Comparison of ENCODE assay signal across 11 cellular contexts in genomic region chr5:181088289-181088688, GRCh38. TPM values are rescaled to one million over a fixed set of nuclear protein-coding genes. Genes with fewer than 3 reads are reported as not detected.
A peak's percentile ranks its signal among the peaks of the same experiment; 100 is the strongest.
DNase-seq lines count a peak whose midpoint lies in the region; ATAC-seq and TF ChIP-seq lines count a peak whose summit lies in the region.
"Had no signal": no experiment of that assay in that cellular context is flagged by ENCODE, and none has a peak within 500 bp of the region (broad histone marks: within the 10 kb centered on the region; RNA-seq: fewer than 3 reads in every experiment).

No MANE protein-coding gene starts in this region.

- H3K9me3 ChIP-seq in AG04450 (ENCODE audit: control insufficient read depth, insufficient read depth, low read length): no peaks in the 10 kb centered on the region
- no peaks in the 10 kb centered on the region for H3K9me3 ChIP-seq in PC-3 (ENCODE audit: low read length)
- no peaks in the 10 kb centered on the region for H3K9me3 ChIP-seq in thyroid gland
- H3K9me3 ChIP-seq in right atrium auricular region: peaks cover 0 to 4% of the 10 kb centered on the region in 2 donors

- CTCF ChIA-PET in AG04450 (lab: Charles Lee) (no interaction called here), PC-3 (lab: Charles Lee) (interaction anchor here (0.6 kb wide), 1 partner anchor 85 kb away, joined by 3 read pairs; no protein-coding TSS in a partner anchor)

- WGBS in thyroid gland, 2 donors: 61 to 64% methylated on average over 10 of the region's 10 CpGs

- POLR2A ChIA-PET in AG04450 (lab: Yijun Ruan, JAX) (no interaction called here), PC-3 (lab: Charles Lee; ENCODE audit: unreplicated experiment) (no interaction called here)

- no peak overlapping the region for H2AFZ ChIP-seq in PC-3 (ENCODE audit: low read length)

- TF ChIP-seq CTCF in AG04450 (IDR thresholded peaks at IDR 0.05; ENCODE audit: low read depth, low read length): peak; percentile 45
- peak; percentile 48 for TF ChIP-seq CTCF in GM10266 (IDR thresholded peaks at IDR 0.05; ENCODE audit: control insufficient read depth, insufficient read depth, low read depth, missing control alignments)
- peak; percentile 66 for TF ChIP-seq CTCF in PC-3 (conservative IDR thresholded peaks at IDR 0.05; ENCODE audit: low read depth, low read length)
- peak; percentile 41 for TF ChIP-seq CTCF in fibroblast of villous mesenchyme (IDR thresholded peaks at IDR 0.05; ENCODE audit: insufficient read depth, low read depth, low read length)
- TF ChIP-seq CTCF in thyroid gland (IDR thresholded peaks at IDR 0.05): peak in 1 of 6 experiments; percentile 31
- no peak for TF ChIP-seq CTCF in right atrium auricular region (IDR thresholded peaks at IDR 0.05)

- H3K4me3 ChIP-seq in AG04450 (ENCODE audit: low read depth, low read length) (no peak overlapping the region), PC-3 (ENCODE audit: low read length) (no peak overlapping the region), fibroblast of villous mesenchyme (ENCODE audit: low read depth, low read length) (no peak overlapping the region), thyroid gland (replicated peaks in 1 of 3) (no peak overlapping the region), right atrium auricular region (no peak overlapping the region)

- ATAC-seq in PC-3: peak; percentile 61
- ATAC-seq: right cardiac atrium; stimulated activated naive CD8-positive, alpha-beta T cell treated with anti-CD3 and anti-CD28 coated beads, Interleukin-15, amount 100 ng/mL, for 72 hours had no signal

- intact Hi-C loops in PC-3 (cut with micrococcal nuclease): no loop called here
- intact Hi-C loops in thyroid gland (cut with DNase I): no loop called here

- no peak for TF ChIP-seq POLR2A in thyroid gland (IDR thresholded peaks at IDR 0.05)

- H3K27me3 ChIP-seq in AG04450 (ENCODE audit: control insufficient read depth, insufficient read depth, low read length) (peaks cover 15% of the 10 kb centered on the region), PC-3 (ENCODE audit: low read length) (peaks cover 11% of the 10 kb centered on the region), thyroid gland (no peaks in the 10 kb centered on the region), right atrium auricular region (no peaks in the 10 kb centered on the region)

- H3K79me2 ChIP-seq in PC-3 (ENCODE audit: low read length): no peaks in the 10 kb centered on the region

- BruUV-seq in PC-3 (replicated peaks; lab: Mats Ljungman, UMichigan): no TSS peak

- H3K27ac ChIP-seq in AG04450 (ENCODE audit: low read depth, low read length) (no peak overlapping the region), PC-3 (ENCODE audit: low read length) (no peak overlapping the region), thyroid gland (no peak overlapping the region), right atrium auricular region (no peak overlapping the region)

- H3F3A ChIP-seq in PC-3 (ENCODE audit: low read length, unreplicated experiment): no peaks in the 10 kb centered on the region

- H3K9me2 ChIP-seq in PC-3 (replicated peaks; ENCODE audit: low read length): no peaks in the 10 kb centered on the region

- H3K4me1 ChIP-seq in PC-3 (ENCODE audit: insufficient read depth, low read length) (no peaks in the 10 kb centered on the region), thyroid gland (no peaks in the 10 kb centered on the region), right atrium auricular region (no peaks in the 10 kb centered on the region)

- no peak for DNase-seq in AG04450 (ENCODE audit: low read depth, low spot score)
- no peak for DNase-seq in GM10266 (ENCODE audit: extremely low spot score)
- peak; percentile 33 for DNase-seq in PC-3
- peak; percentile 5 for DNase-seq in fibroblast of villous mesenchyme (ENCODE audit: low read depth)
- DNase-seq in thyroid gland: no peak
- no peak for DNase-seq in T1000 (lab: John Stamatoyannopoulos, UW)
- no peak for DNase-seq in right atrium auricular region (ENCODE audit: low spot score)
- DNase-seq in hippocampal formation (lab: John Stamatoyannopoulos, UW): no peak
- DNase-seq: right cardiac atrium; stimulated activated naive CD8-positive, alpha-beta T cell treated with anti-CD3 and anti-CD28 coated beads, Interleukin-15, amount 100 ng/mL, for 72 hours had no signal

- no peak overlapping the region for H3K9ac ChIP-seq in PC-3 (ENCODE audit: low read length)

- H3K4me2 ChIP-seq in PC-3 (ENCODE audit: low read length): no peak overlapping the region

- H3K36me3 ChIP-seq in PC-3 (ENCODE audit: low read depth, low read length): no peaks in the 10 kb centered on the region
- H3K36me3 ChIP-seq in thyroid gland: no peaks in the 10 kb centered on the region
- H3K36me3 ChIP-seq in right atrium auricular region: no peaks in the 10 kb centered on the region

- H4K20me1 ChIP-seq in PC-3 (ENCODE audit: low read length): no peaks in the 10 kb centered on the region

RNA-seq across cellular contexts. Expression of gene OR2V1, which starts 42.7 kb away (rescaled TPM):
- not detected in 2 replicates for polyA plus RNA-seq in AG04450 (2011; rRNA removed)
- not detected in 2 replicates for polyA minus RNA-seq in AG04450 (2011; rRNA and poly(A)+ RNA removed)
- total RNA-seq in PC-3 (2014; rRNA removed) (not detected in 2 replicates), fibroblast of villous mesenchyme (not detected in 2 replicates), thyroid gland (not detected), right atrium auricular region (not detected)
- total RNA-seq: right cardiac atrium; T-helper 2 cell treated with Interferon-gamma antibody and Interleukin-4, amounts not matched to agents 100 ng/mL and 5 ng/mL, for 36 hours had no signal
- polyA plus RNA-seq: right cardiac atrium had no signal

RNA-seq across cellular contexts. Expression of gene BTNL9, which starts 48.2 kb away (rescaled TPM):
- polyA plus RNA-seq in AG04450 (2011; rRNA removed): not detected in 2 replicates
- not detected in 2 replicates for polyA minus RNA-seq in AG04450 (2011; rRNA and poly(A)+ RNA removed)
- total RNA-seq in PC-3 (2014; rRNA removed) (11.5 and 15.4 TPM in 2 replicates), fibroblast of villous mesenchyme (not detected in 2 replicates), thyroid gland (10 to 100 TPM; 12.9 to 77.1 (median 34.3) TPM), right atrium auricular region (10 to 100 TPM in 1 of 2 donors, 1 to 10 TPM in 1; 5.3 to 23.5 TPM)
- total RNA-seq: T-helper 2 cell treated with Interferon-gamma antibody and Interleukin-4, amounts not matched to agents 100 ng/mL and 5 ng/mL, for 36 hours had no signal

RNA-seq across cellular contexts. Expression of gene OR2V2, which starts 59.1 kb away (rescaled TPM):
- polyA plus RNA-seq in AG04450 (2011; rRNA removed): not detected in 2 replicates
- polyA minus RNA-seq in AG04450 (2011; rRNA and poly(A)+ RNA removed): not detected in 2 replicates
- not detected in 2 replicates for total RNA-seq in PC-3 (2014; rRNA removed)
- total RNA-seq in fibroblast of villous mesenchyme: not detected in 2 replicates
- total RNA-seq in thyroid gland: not detected
- not detected for total RNA-seq in right atrium auricular region
- total RNA-seq: right cardiac atrium; T-helper 2 cell treated with Interferon-gamma antibody and Interleukin-4, amounts not matched to agents 100 ng/mL and 5 ng/mL, for 36 hours had no signal
- polyA plus RNA-seq: right cardiac atrium had no signal

Comparison
In these comparisons a context has a peak if more than half of its experiments do, and no peak if none do; other contexts are left out.
1. DNase-seq: peak in PC-3 (single experiment) and fibroblast of villous mesenchyme (single experiment); none in AG04450 (single experiment), GM10266 (single experiment), thyroid gland (0 of 2), T1000 (single experiment), right atrium auricular region (single experiment) and hippocampal formation (0 of 2).
2. CTCF ChIP-seq: peak in AG04450 (single experiment), GM10266 (single experiment), PC-3 (single experiment) and fibroblast of villous mesenchyme (single experiment); none in right atrium auricular region (0 of 2).